In genomic region chr15:81492303-81492702, GRCh38 we compare ENCODE assay signal across 15 cellular contexts.
DNase-seq lines count a peak whose midpoint lies in the region; ATAC-seq, FAIRE-seq and TF ChIP-seq lines count a peak whose summit lies in the region.
"Had no signal": no experiment of that assay in that cellular context is flagged by ENCODE, and none has a peak within 500 bp of the region (broad histone marks: within the 10 kb centered on the region; RNA-seq: fewer than 3 reads in every experiment).

No MANE protein-coding gene starts in this region.

- H3K4me1 ChIP-seq in tibial nerve (peaks cover 0 to 6% (median 0%) of the 10 kb centered on the region in 4 donors), OCI-LY7 (ENCODE audit: insufficient read depth, low read length, poor library complexity, severe bottlenecking) (no peaks in the 10 kb centered on the region)
- H3K4me1 ChIP-seq: testis had no signal

- no peak overlapping the region for H3K4me2 ChIP-seq in OCI-LY7 (ENCODE audit: low read length)

- FAIRE-seq in H54 (lab: Jason Lieb, UNC) = no peak
- FAIRE-seq: D721Med had no signal

- H4K20me1 ChIP-seq in OCI-LY7 (ENCODE audit: insufficient read depth, low read length) = no peaks in the 10 kb centered on the region

- no peak overlapping the region for H3K27ac ChIP-seq in tibial nerve
- H3K27ac ChIP-seq in OCI-LY7 (ENCODE audit: low read depth, low read length, poor library complexity, severe bottlenecking) = no peak overlapping the region
- H3K27ac ChIP-seq: cardiac muscle cell, epithelial cell of prostate, SJSA1, testis had no signal

- 29 to 42% methylated on average over 3 of the region's 3 CpGs for WGBS in tibial nerve, 2 donors

- CTCF ChIA-PET in OCI-LY7 (lab: Charles Lee; ENCODE audit: unreplicated experiment) = no interaction called here

- H3K4me3 ChIP-seq in astrocyte of the spinal cord (ENCODE audit: low read depth, low read length) = no peak overlapping the region
- H3K4me3 ChIP-seq in tibial nerve = no peak overlapping the region
- H3K4me3 ChIP-seq in OCI-LY7 (ENCODE audit: low read depth, low read length, poor library complexity, severe bottlenecking) = no peak overlapping the region
- H3K4me3 ChIP-seq: cardiac muscle cell, lung, SJSA1, testis had no signal

- ATAC-seq in left cardiac atrium = peak in 1 of 2 donors; percentile 73
- ATAC-seq in left ventricle myocardium superior = peak; percentile 20
- ATAC-seq in HG03025 (IDR thresholded peaks at IDR 0.05; ENCODE audit: low FRiP score, unreplicated experiment) = no peak

- TF ChIP-seq POLR2A in H54 (IDR thresholded peaks at IDR 0.05; ENCODE audit: low read depth, low read length) (no peak), tibial nerve (IDR thresholded peaks at IDR 0.05) (no peak)

- in situ Hi-C loops in astrocyte of the spinal cord (cut with HindIII; ENCODE audit: low sequenced_read_pairs) = no loop called here

- POLR2A ChIA-PET in OCI-LY7 (lab: Charles Lee) = no interaction called here

- TF ChIP-seq CTCF in astrocyte of the spinal cord (IDR thresholded peaks at IDR 0.05; ENCODE audit: low read depth, low read length) (no peak), tibial nerve (IDR thresholded peaks at IDR 0.05) (no peak), OCI-LY7 (conservative IDR thresholded peaks at IDR 0.05; ENCODE audit: low read length) (no peak)

- H2AFZ ChIP-seq in OCI-LY7 (ENCODE audit: low read length) = no peak overlapping the region

- DNase-seq in left cardiac atrium (peak; percentile 36), cardiac septum (ENCODE audit: low spot score) (no peak), astrocyte of the spinal cord (ENCODE audit: low read depth, low spot score) (peak; percentile 59), left ventricle myocardium superior (no peak), H54 (ENCODE audit: insufficient read length, low spot score) (no peak), tibial nerve (ENCODE audit: low spot score in 2 of 2) (no peak), OCI-LY7 (ENCODE audit: low spot score) (no peak)
- DNase-seq: activated effector memory CD4-positive, alpha-beta T cell treated with anti-CD3 and anti-CD28 coated beads, Interleukin-2, amount 50 U/mL, for 16 hours; testis had no signal

- H3K9me3 ChIP-seq in tibial nerve (no peaks in the 10 kb centered on the region), OCI-LY7 (ENCODE audit: low read length) (no peaks in the 10 kb centered on the region)
- H3K9me3 ChIP-seq: SJSA1, testis had no signal

- intact Hi-C loops in left cardiac atrium (cut with DNase I) (no loop called here), cardiac septum (cut with DNase I) (no loop called here), left ventricle myocardium superior (cut with micrococcal nuclease) (no loop called here), OCI-LY7 (cut with micrococcal nuclease; ENCODE audit: unreplicated experiment) (no loop called here)

- no peaks in the 10 kb centered on the region for H3K27me3 ChIP-seq in tibial nerve
- H3K27me3 ChIP-seq: cardiac muscle cell, SJSA1, testis had no signal

- no peak for TF ChIP-seq EP300 in tibial nerve (IDR thresholded peaks at IDR 0.05)

- H3K9me2 ChIP-seq in OCI-LY7 (ENCODE audit: insufficient read depth, low read length) = no peaks in the 10 kb centered on the region

- H3K36me3 ChIP-seq in tibial nerve = no peaks in the 10 kb centered on the region
- no peaks in the 10 kb centered on the region for H3K36me3 ChIP-seq in OCI-LY7 (ENCODE audit: insufficient read depth, low read length)
- H3K36me3 ChIP-seq: cardiac muscle cell, SJSA1 had no signal

- no TSS peak for BruUV-seq in OCI-LY7 (replicated peaks; lab: Mats Ljungman, UMichigan)

- no peaks in the 10 kb centered on the region for H3K79me2 ChIP-seq in OCI-LY7 (ENCODE audit: insufficient read depth, low read depth, low read length)

Comparison
In these comparisons a context has a peak if more than half of its experiments do, and no peak if none do; other contexts are left out.
1. DNase-seq: peak in left cardiac atrium (single experiment) and astrocyte of the spinal cord (single experiment); none in cardiac septum (single experiment), left ventricle myocardium superior (single experiment), H54 (single experiment), tibial nerve (0 of 2) and OCI-LY7 (single experiment).